In genomic region chr5:35853652-35854051, GRCh38 we compare ENCODE assay signal across 11 cellular contexts. TPM values are rescaled to one million over a fixed set of nuclear protein-coding genes. Genes with fewer than 3 reads are reported as not detected.
DNase-seq lines count a peak whose midpoint lies in the region; ATAC-seq and TF ChIP-seq lines count a peak whose summit lies in the region.
"Had no signal": no experiment of that assay in that cellular context is flagged by ENCODE, and none has a peak within 500 bp of the region (broad histone marks: within the 10 kb centered on the region; RNA-seq: fewer than 3 reads in every experiment).

No MANE protein-coding gene starts in this region.

- WGBS in adrenal gland, 4 donors, result 22 to 45% (median 27%) methylated on average over 3 of the region's 3 CpGs

- no peak for TF ChIP-seq POLR2A in adrenal gland (IDR thresholded peaks at IDR 0.05)

- no peaks in the 10 kb centered on the region for H3K27me3 ChIP-seq in adrenal gland

- no peaks in the 10 kb centered on the region for H3K9me3 ChIP-seq in adrenal gland (replicated peaks in 1 of 3)

- intact Hi-C loops in adrenal gland (cut with DNase I), result no loop called here

- peak overlapping the region; percentile 20 to 78 (median 67) for H3K27ac ChIP-seq in adrenal gland
- H3K27ac ChIP-seq: RWPE1 had no signal

- ATAC-seq in activated CD4-positive, CD25-positive, alpha-beta regulatory T cell treated with anti-CD3 and anti-CD28 coated beads, Interleukin-2, amount 50 U/mL, for 24 hours, result peak; percentile 65 to 71
- no peak for ATAC-seq in HG03139 (IDR thresholded peaks at IDR 0.05; ENCODE audit: unreplicated experiment)

- peaks cover 41% of the 10 kb centered on the region in 2 donors for H3K4me1 ChIP-seq in adrenal gland (replicated peaks in 1 of 2)

- no peak for TF ChIP-seq CTCF in GM12865 (IDR thresholded peaks at IDR 0.05; ENCODE audit: insufficient read depth, low read depth, low read length, missing control alignments)
- no peak for TF ChIP-seq CTCF in adrenal gland (IDR thresholded peaks at IDR 0.05)

- H3K4me3 ChIP-seq in GM12865 (ENCODE audit: low read depth, low read length), result no peak overlapping the region
- H3K4me3 ChIP-seq in adrenal gland, result no peak overlapping the region
- H3K4me3 ChIP-seq: coronary artery had no signal

- no peaks in the 10 kb centered on the region for H3K36me3 ChIP-seq in adrenal gland (replicated peaks in 1 of 2)

- DNase-seq in GM12865 (ENCODE audit: low read depth) (peak; percentile 75), adrenal gland (peak; percentile 65 to 88 (median 79)), NCI-H748 (lab: John Stamatoyannopoulos, UW; ENCODE audit: unreplicated experiment) (no peak), NCI-H1417 (lab: John Stamatoyannopoulos, UW) (no peak), NCI-H2227 treated with DMSO at 0.1 percent for 48 hours (lab: John Stamatoyannopoulos, UW) (no peak)
- DNase-seq in stimulated activated CD4-positive, alpha-beta T cell treated with anti-CD3 and anti-CD28 coated beads, Interleukin-4, amount 100 ng/mL, for 24 hours, result peak; percentile 79
- DNase-seq: kidney had no signal

RNA-seq across cellular contexts. Expression of gene IL7R, which starts 3.0 kb away (rescaled TPM):
- 10 to 100 TPM in 4 of 8 donors, 1 to 10 TPM in 4; 4.7 to 14.7 (median 9.2) TPM for total RNA-seq in adrenal gland
- 10 to 100 TPM in 1 of 3 donors, 1 to 10 TPM in 2; 1.2 to 14.2 (median 1.8) TPM for polyA plus RNA-seq in adrenal gland

Comparison
In these comparisons a context has a peak if more than half of its experiments do, and no peak if none do; other contexts are left out.
1. DNase-seq: peak in GM12865 (single experiment), adrenal gland (7 of 7) and stimulated activated CD4-positive, alpha-beta T cell treated with anti-CD3 and anti-CD28 coated beads, Interleukin-4, amount 100 ng/mL, for 24 hours (single experiment); none in NCI-H748 (single experiment), NCI-H1417 (0 of 3) and NCI-H2227 treated with DMSO at 0.1 percent for 48 hours (single experiment).